In the genomic region with DNA sequence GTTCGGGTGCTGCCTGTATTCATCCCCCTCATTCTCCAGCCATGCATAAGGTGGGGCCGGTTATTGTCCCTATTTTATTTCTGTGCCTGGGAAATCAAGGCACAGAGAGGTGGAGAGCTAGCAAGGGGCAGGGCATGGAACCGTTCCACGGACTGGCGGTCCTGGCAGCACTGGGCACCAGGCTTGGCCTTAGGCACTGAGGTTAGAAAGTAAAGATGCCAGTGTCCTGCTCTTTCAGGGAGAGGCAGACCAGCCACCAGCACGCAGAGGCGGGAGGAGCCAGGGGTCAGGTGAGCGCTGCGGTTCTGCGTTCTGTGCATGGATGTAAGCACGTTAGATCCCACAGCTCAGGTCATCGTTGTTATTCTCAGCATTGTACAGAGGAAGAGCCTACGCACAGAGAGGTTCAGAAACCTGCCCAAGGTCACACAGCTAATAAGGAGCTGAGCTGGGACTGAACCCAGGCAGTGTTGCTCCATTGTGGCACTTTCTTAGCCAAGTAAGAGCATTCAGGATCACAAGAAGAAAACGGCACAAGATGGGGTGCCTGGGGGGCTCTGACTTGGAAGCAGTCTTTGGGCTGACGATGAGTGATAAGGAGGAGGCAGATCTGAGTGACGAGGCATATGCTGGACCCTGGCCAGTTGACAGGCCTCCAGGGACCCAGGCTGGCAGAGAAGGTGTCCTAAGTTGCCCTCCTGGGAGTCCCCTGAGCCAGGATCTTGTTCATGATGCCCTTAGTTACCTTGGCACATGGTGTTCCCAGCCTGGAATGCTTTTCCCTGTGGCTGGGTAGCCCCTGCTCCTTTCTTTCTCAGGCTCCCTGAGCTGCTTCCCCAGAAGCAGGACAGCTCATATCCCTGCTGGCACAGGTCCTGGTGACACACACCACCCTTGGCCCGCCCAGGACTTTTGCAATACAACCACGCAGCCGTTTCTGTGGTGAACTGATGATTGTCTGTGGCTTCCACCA, we compare ENCODE assay signal across 8 cellular contexts. TPM values are rescaled to one million over a fixed set of nuclear protein-coding genes. Genes with fewer than 3 reads are reported as not detected.
DNase-seq lines count a peak whose midpoint lies in the region; ATAC-seq, FAIRE-seq and TF ChIP-seq lines count a peak whose summit lies in the region.

No MANE protein-coding gene starts in this region.

- TF ChIP-seq EP300 in Ishikawa (IDR thresholded peaks at IDR 0.05; ENCODE audit: borderline replicate concordance): no peak

- peaks cover 10% of the 10 kb centered on the region for H4K20me1 ChIP-seq in keratinocyte (ENCODE audit: control insufficient read depth, extremely low read depth, insufficient read depth, low read length)

- peaks cover 26% of the 10 kb centered on the region for H3K4me1 ChIP-seq in keratinocyte (ENCODE audit: control insufficient read depth, extremely low read depth, insufficient read depth, low read length)
- peaks cover 3 to 33% of the 10 kb centered on the region in 2 donors for H3K4me1 ChIP-seq in thyroid gland

- intact Hi-C loops in thyroid gland (cut with DNase I): no loop called here

- H3K36me3 ChIP-seq in keratinocyte (ENCODE audit: control insufficient read depth in 2 of 2, extremely low read depth in 1 of 2, insufficient read depth in 2 of 2, low read length in 2 of 2) (peaks cover 0 to 4% of the 10 kb centered on the region in 2 experiments), thyroid gland (peaks cover 7 to 9% of the 10 kb centered on the region in 2 donors)

- H3K9me3 ChIP-seq in keratinocyte (ENCODE audit: control insufficient read depth, low read depth, low read length): no peaks in the 10 kb centered on the region
- no peaks in the 10 kb centered on the region for H3K9me3 ChIP-seq in thyroid gland

- no peaks in the 10 kb centered on the region for H3K79me2 ChIP-seq in keratinocyte (ENCODE audit: control insufficient read depth, insufficient read depth, low read length)

- peak; percentile 95 for FAIRE-seq in keratinocyte (lab: Jason Lieb, UNC)

- peak overlapping the region; percentile 25 for H3K4me2 ChIP-seq in keratinocyte (ENCODE audit: control insufficient read depth, extremely low read depth, insufficient read depth, low read depth, low read length)

- no peak for TF ChIP-seq POLR2A in thyroid gland (IDR thresholded peaks at IDR 0.05)

- no peak for TF ChIP-seq CTCF in keratinocyte (optimal IDR thresholded peaks at IDR 0.05 in 1 of 3, IDR thresholded peaks at IDR 0.05 in 1 of 3, conservative IDR thresholded peaks at IDR 0.05 in 1 of 3; ENCODE audit: extremely low read depth in 1 of 3, insufficient read depth in 2 of 3, low read length in 3 of 3)
- no peak for TF ChIP-seq CTCF in thyroid gland (IDR thresholded peaks at IDR 0.05)

- no peaks in the 10 kb centered on the region for H3K9me1 ChIP-seq in keratinocyte (ENCODE audit: control insufficient read depth, extremely low read depth, insufficient read depth, low read length)

- DNase-seq in astrocyte of the hippocampus (ENCODE audit: low read depth, low spot score) (peak; percentile 96), keratinocyte (ENCODE audit: low read depth, low spot score) (peak; percentile 86), thyroid gland (peak; percentile 46 to 49), cerebellar nuclear complex (lab: John Stamatoyannopoulos, UW) (no peak)

- H3K27me3 ChIP-seq in keratinocyte (ENCODE audit: control insufficient read depth, extremely low read depth, insufficient read depth, low read length): no peaks in the 10 kb centered on the region
- H3K27me3 ChIP-seq in thyroid gland: no peaks in the 10 kb centered on the region

- H3K27ac ChIP-seq in keratinocyte (ENCODE audit: control insufficient read depth, insufficient read depth, low read length) (peak overlapping the region; percentile 58), thyroid gland (peak overlapping the region; percentile 41 to 66 (median 53))

- H3K4me3 ChIP-seq in keratinocyte (ENCODE audit: control insufficient read depth in 2 of 3, extremely low read depth in 1 of 3, insufficient read depth in 2 of 3, low read depth in 1 of 3, low read length in 3 of 3) (no peak overlapping the region), thyroid gland (replicated peaks in 1 of 3) (no peak overlapping the region)

- H3K9ac ChIP-seq in keratinocyte (ENCODE audit: control insufficient read depth, extremely low read depth, insufficient read depth, low read length): peak overlapping the region; percentile 23

- no peak overlapping the region for H2AFZ ChIP-seq in keratinocyte (ENCODE audit: control insufficient read depth, low read length)

- TF ChIP-seq RAD21 in Ishikawa (IDR thresholded peaks at IDR 0.05; ENCODE audit: low read depth): no peak

- dilution Hi-C loops in keratinocyte (cut with MboI; ENCODE audit: extremely low pct_ligation_motif_present, low sequenced_read_pairs): no loop called here

- WGBS in thyroid gland, 2 donors: 81 to 86% methylated on average over 18 of the region's 19 CpGs

- ATAC-seq in GM21619 (IDR thresholded peaks at IDR 0.05; ENCODE audit: unreplicated experiment) (no peak), HG03280 (IDR thresholded peaks at IDR 0.05; ENCODE audit: unreplicated experiment) (no peak), HG02798 (IDR thresholded peaks at IDR 0.05; ENCODE audit: poor library complexity, unreplicated experiment) (no peak)

TF ChIP-seq in Ishikawa, 13 proteins besides CTCF, POLR2A, EP300 and RAD21:
- TF ChIP-seq CEBPB (IDR thresholded peaks at IDR 0.05) (peak; percentile 71), YY1 (IDR thresholded peaks at IDR 0.05; ENCODE audit: low read depth) (no peak)
TF ChIP-seq in Ishikawa: peak in this region for 1.

RNA-seq across cellular contexts. Expression of a gene that starts 41.1 kb away (rescaled TPM):
- polyA plus RNA-seq in keratinocyte: 3.0 to 4.7 TPM (median 4.4 TPM) in 3 replicates
- 4.9 TPM for polyA plus RNA-seq in keratinocyte (2011; ENCODE audit: low read depth)
- 1.6 and 3.6 TPM in 2 replicates for polyA plus RNA-seq in keratinocyte (2011; cell fraction: cytosol; rRNA removed)
- polyA plus RNA-seq in keratinocyte (2011; cell fraction: nucleus; rRNA removed): 10.1 and 15.1 TPM in 2 replicates
- 2.5 and 8.5 TPM in 2 replicates for polyA plus RNA-seq in keratinocyte (2012; ENCODE audit: low replicate concordance)
- polyA minus RNA-seq in keratinocyte: 7.4 to 11.6 TPM (median 8.4 TPM) in 3 replicates
- polyA minus RNA-seq in keratinocyte (2011; cell fraction: cytosol; rRNA and poly(A)+ RNA removed): 8.8 TPM
- polyA minus RNA-seq in keratinocyte (2011; cell fraction: nucleus; rRNA and poly(A)+ RNA removed): 9.3 and 12.6 TPM in 2 replicates
- total RNA-seq in thyroid gland: 10 to 100 TPM; 24.2 to 46.7 (median 34.4) TPM

Comparison
In these comparisons a context has a peak if more than half of its experiments do, and no peak if none do; other contexts are left out.
1. DNase-seq: peak in astrocyte of the hippocampus (single experiment), keratinocyte (single experiment) and thyroid gland (2 of 2); none in cerebellar nuclear complex (0 of 2).